ENCODE assay signal across 24 cellular contexts in the genomic region with DNA sequence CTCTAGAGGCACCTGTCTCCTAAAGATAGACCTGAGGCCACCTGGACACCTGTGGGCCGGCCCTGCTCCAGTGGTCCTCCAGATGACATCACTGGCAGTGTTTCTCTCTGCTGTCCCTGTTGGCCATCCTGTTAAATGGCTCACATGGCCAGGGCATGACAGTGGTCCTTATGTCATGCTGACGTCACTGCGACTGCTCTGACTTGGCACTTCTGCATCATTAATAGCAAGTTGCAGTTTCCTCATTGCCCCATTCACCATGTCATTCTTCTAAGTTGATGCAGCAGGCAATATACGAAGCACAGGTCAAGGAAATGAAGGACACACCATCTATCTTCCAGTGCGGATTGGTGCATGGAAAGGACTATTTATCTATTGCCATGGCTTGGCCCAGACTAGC.
DNase-seq lines count a peak whose midpoint lies in the region; ATAC-seq, FAIRE-seq and TF ChIP-seq lines count a peak whose summit lies in the region.
"Had no signal": no experiment of that assay in that cellular context is flagged by ENCODE, and none has a peak within 500 bp of the region (broad histone marks: within the 10 kb centered on the region; RNA-seq: fewer than 3 reads in every experiment).

No MANE protein-coding gene starts in this region.

- H3K27ac Mint-ChIP-seq in endodermal cell (no peak overlapping the region), neural progenitor cell (peak overlapping the region; percentile 60)
- H3K27ac Mint-ChIP-seq: B cell; CD4-positive, alpha-beta T cell; CD8-positive, alpha-beta T cell had no signal

- no peak for TF ChIP-seq CTCF in HepG2 (CRISPR knock-in tag; IDR thresholded peaks at IDR 0.05)
- no peak for TF ChIP-seq CTCF in right lobe of liver (IDR thresholded peaks at IDR 0.05)
- TF ChIP-seq CTCF in endodermal cell (conservative IDR thresholded peaks at IDR 0.05) = no peak
- TF ChIP-seq CTCF in neural progenitor cell (IDR thresholded peaks at IDR 0.05) = no peak

- H3K9me3 ChIP-seq in HepG2 (ENCODE audit: low read length) (peaks cover 78% of the 10 kb centered on the region), right lobe of liver (no peaks in the 10 kb centered on the region), endodermal cell (ENCODE audit: control insufficient read depth, low read length) (peaks cover 18% of the 10 kb centered on the region), neural progenitor cell (ENCODE audit: low read depth) (no peaks in the 10 kb centered on the region)
- H3K9me3 ChIP-seq: A549; BLaER1 treated with 17β-estradiol and CSF1 and Interleukin-3, amounts not matched to agents 10 nM and 100 nM had no signal

- H3K9ac ChIP-seq in HepG2 (ENCODE audit: insufficient read depth, low read depth, low read length) (no peak overlapping the region), endodermal cell (ENCODE audit: extremely low read depth, low read length, poor library complexity, severe bottlenecking) (no peak overlapping the region), neural progenitor cell (no peak overlapping the region)
- H3K9ac ChIP-seq: BLaER1 treated with 17β-estradiol and CSF1 and Interleukin-3, amounts not matched to agents 10 nM and 100 nM had no signal

- no peak overlapping the region for H3K27ac ChIP-seq in HepG2 (ENCODE audit: extremely low read length, insufficient read depth, low read length)
- H3K27ac ChIP-seq in right lobe of liver = no peak overlapping the region
- H3K27ac ChIP-seq in endodermal cell (ENCODE audit: low read depth, low read length) = no peak overlapping the region
- H3K27ac ChIP-seq in neural progenitor cell = no peak overlapping the region
- H3K27ac ChIP-seq: 22Rv1; A549; BLaER1 treated with 17β-estradiol and CSF1 and Interleukin-3, amounts not matched to agents 10 nM and 100 nM; C4-2B had no signal

- H3K4me3 ChIP-seq in HepG2 (replicated peaks in 1 of 3; ENCODE audit: insufficient read depth in 1 of 3, low read depth in 2 of 3, low read length in 3 of 3) (no peak overlapping the region), right lobe of liver (no peak overlapping the region), endodermal cell (ENCODE audit: low read length) (no peak overlapping the region), neural progenitor cell (no peak overlapping the region)
- H3K4me3 ChIP-seq: A549; BLaER1 treated with 17β-estradiol and CSF1 and Interleukin-3, amounts not matched to agents 10 nM and 100 nM; GM12878 had no signal

- DNase-seq in HepG2 (ENCODE audit: low spot score) (no peak), right lobe of liver (no peak), endodermal cell (peak; percentile 32), neural progenitor cell (ENCODE audit: low spot score) (no peak), kidney tubule cell (ENCODE audit: low spot score) (no peak), NCI-H2227 treated with DMSO at 0.1 percent for 48 hours (lab: John Stamatoyannopoulos, UW) (no peak), GM12891 (ENCODE audit: insufficient read length, low spot score) (no peak)
- DNase-seq: AML-193; CD4-positive, alpha-beta T cell; CD8-positive, alpha-beta T cell; DMS 273 treated with DMSO at 0.1 percent for 48 hours; DMS153; DMS53; DMS79; DND-41; EL; GDM1 had no signal

- peaks cover 5% of the 10 kb centered on the region for H3K27me3 Mint-ChIP-seq in endodermal cell (ENCODE audit: insufficient read depth)
- peaks cover 2% of the 10 kb centered on the region for H3K27me3 Mint-ChIP-seq in neural progenitor cell (ENCODE audit: insufficient read depth, low read depth)
- H3K27me3 Mint-ChIP-seq: B cell; CD4-positive, alpha-beta T cell had no signal

- in situ Hi-C loops in HepG2 (cut with HindIII; ENCODE audit: extremely low pct_ligation_motif_present, low pct_unique_long_range_greater_than_20kb) = no loop called here

- H3K36me3 ChIP-seq in HepG2 (replicated peaks in 1 of 2; ENCODE audit: control insufficient read depth in 1 of 2, insufficient read depth in 2 of 2, low read length in 2 of 2) (no peaks in the 10 kb centered on the region), right lobe of liver (no peaks in the 10 kb centered on the region), endodermal cell (ENCODE audit: control insufficient read depth, insufficient read depth, low read length) (no peaks in the 10 kb centered on the region), neural progenitor cell (no peaks in the 10 kb centered on the region)
- H3K36me3 ChIP-seq: BLaER1 treated with 17β-estradiol and CSF1 and Interleukin-3, amounts not matched to agents 10 nM and 100 nM had no signal

- no peak for ATAC-seq in HepG2
- ATAC-seq in right lobe of liver = no peak
- ATAC-seq: A549; CD8-positive, alpha-beta T cell; GM12878 had no signal

- no peaks in the 10 kb centered on the region for H3K27me3 ChIP-seq in HepG2 (ENCODE audit: control insufficient read depth in 1 of 2, insufficient read depth in 2 of 2, low read length in 2 of 2)
- no peaks in the 10 kb centered on the region for H3K27me3 ChIP-seq in right lobe of liver
- H3K27me3 ChIP-seq in endodermal cell (ENCODE audit: control insufficient read depth, insufficient read depth, low read length, poor library complexity, severe bottlenecking) = no peaks in the 10 kb centered on the region
- H3K27me3 ChIP-seq in neural progenitor cell = no peaks in the 10 kb centered on the region
- H3K27me3 ChIP-seq: BLaER1 treated with 17β-estradiol and CSF1 and Interleukin-3, amounts not matched to agents 10 nM and 100 nM had no signal

- no peak for TF ChIP-seq POLR2A in HepG2 (IDR thresholded peaks at IDR 0.05; ENCODE audit: insufficient read depth in 1 of 2, low read depth in 2 of 2, low read length in 2 of 2)
- no peak for TF ChIP-seq POLR2A in right lobe of liver (IDR thresholded peaks at IDR 0.05)
- no peak for TF ChIP-seq POLR2A in GM12891 (IDR thresholded peaks at IDR 0.05; ENCODE audit: low read depth, low read length)

- POLR2A ChIA-PET in HepG2 (lab: Yijun Ruan, JAX) = no interaction called here

- H3K79me2 ChIP-seq in HepG2 (ENCODE audit: insufficient read depth, low read length) (no peaks in the 10 kb centered on the region), neural progenitor cell (ENCODE audit: low read depth) (no peaks in the 10 kb centered on the region)

- no peak for TF ChIP-seq EP300 in HepG2 (IDR thresholded peaks at IDR 0.05; ENCODE audit: low read depth in 2 of 2, low read length in 2 of 2)
- no peak for TF ChIP-seq EP300 in HepG2 (CRISPR knock-in tag; IDR thresholded peaks at IDR 0.05; ENCODE audit: borderline replicate concordance)

- H2AFZ ChIP-seq in HepG2 (ENCODE audit: low read length) = no peak overlapping the region
- no peak overlapping the region for H2AFZ ChIP-seq in neural progenitor cell (replicated peaks)

- 4% methylated on average over 5 of the region's 5 CpGs for WGBS in HepG2 (ENCODE audit: low lambda C conversion rate)
- WGBS in right lobe of liver (ENCODE audit: insufficient coverage, low coverage, low lambda C conversion rate, missing lambda C conversion rate) = 59% methylated on average over 4 of the region's 5 CpGs
- 77 to 96% methylated on average over 5 of the region's 5 CpGs for WGBS in endodermal cell (ENCODE audit: insufficient coverage in 1 of 2, insufficient read length in 1 of 2), 2 experiments

- intact Hi-C loops in HepG2 (cut with micrococcal nuclease; ENCODE audit: unreplicated experiment) (no loop called here), right lobe of liver (cut with DNase I) (no loop called here)

- FAIRE-seq in HepG2 (lab: Jason Lieb, UNC) (no peak), GM12891 (lab: Jason Lieb, UNC) (no peak)
- FAIRE-seq: A549, GM12878, GM19239 had no signal

- H3K4me2 ChIP-seq in HepG2 (ENCODE audit: low read depth, low read length) (no peak overlapping the region), neural progenitor cell (no peak overlapping the region)
- H3K4me2 ChIP-seq: A549; BLaER1 treated with 17β-estradiol and CSF1 and Interleukin-3, amounts not matched to agents 10 nM and 100 nM had no signal

- H3K4me1 ChIP-seq in HepG2 (ENCODE audit: insufficient read depth, low read length) = no peaks in the 10 kb centered on the region
- H3K4me1 ChIP-seq in right lobe of liver = no peaks in the 10 kb centered on the region
- no peaks in the 10 kb centered on the region for H3K4me1 ChIP-seq in endodermal cell (ENCODE audit: control insufficient read depth, insufficient read depth, low read length)
- H3K4me1 ChIP-seq in neural progenitor cell = no peaks in the 10 kb centered on the region
- H3K4me1 ChIP-seq: A549 had no signal

- BruUV-seq in HepG2 (replicated peaks; lab: Mats Ljungman, UMichigan) = no TSS peak

- H3K4me1 Mint-ChIP-seq in endodermal cell (no peaks in the 10 kb centered on the region), neural progenitor cell (no peaks in the 10 kb centered on the region)
- H3K4me1 Mint-ChIP-seq: B cell had no signal

- no peaks in the 10 kb centered on the region for H3K36me3 Mint-ChIP-seq in endodermal cell (ENCODE audit: low read depth)
- H3K36me3 Mint-ChIP-seq in neural progenitor cell = no peaks in the 10 kb centered on the region
- H3K36me3 Mint-ChIP-seq: CD8-positive, alpha-beta T cell had no signal

- H3K4me3 Mint-ChIP-seq in endodermal cell (no peak overlapping the region), neural progenitor cell (no peak overlapping the region)
- H3K4me3 Mint-ChIP-seq: B cell; CD4-positive, alpha-beta T cell; CD8-positive, alpha-beta T cell had no signal

- CTCF ChIA-PET in HepG2 (lab: Yijun Ruan, JAX; ENCODE audit: low intra/inter-chr PET ratio, low total read pairs) = no interaction called here

- H4K20me1 ChIP-seq in HepG2 (ENCODE audit: insufficient read depth, low read length) (no peaks in the 10 kb centered on the region), neural progenitor cell (ENCODE audit: low read depth) (no peaks in the 10 kb centered on the region)
- H4K20me1 ChIP-seq: BLaER1 treated with 17β-estradiol and CSF1 and Interleukin-3, amounts not matched to agents 10 nM and 100 nM had no signal

- no peaks in the 10 kb centered on the region for H3K9me3 Mint-ChIP-seq in endodermal cell
- H3K9me3 Mint-ChIP-seq in neural progenitor cell = no peaks in the 10 kb centered on the region
- H3K9me3 Mint-ChIP-seq: CD4-positive, alpha-beta T cell; CD8-positive, alpha-beta T cell had no signal

- TF ChIP-seq RAD21 in HepG2 (CRISPR knock-in tag; IDR thresholded peaks at IDR 0.05) = no peak

- H3F3A ChIP-seq in neural progenitor cell (ENCODE audit: low read depth) = no peaks in the 10 kb centered on the region

TF ChIP-seq in GM12891, 5 proteins besides CTCF, POLR2A, EP300 and RAD21:
- TF ChIP-seq PAX5 (IDR thresholded peaks at IDR 0.05; ENCODE audit: insufficient read depth, low read length, severe bottlenecking) (no peak), POU2F2 (IDR thresholded peaks at IDR 0.05; ENCODE audit: low read depth, low read length) (no peak), POLR2AphosphoS5 (IDR thresholded peaks at IDR 0.05; ENCODE audit: low read depth, low read length) (no peak), TAF1 (IDR thresholded peaks at IDR 0.05; ENCODE audit: low read depth, low read length) (no peak), SPI1 (IDR thresholded peaks at IDR 0.05; ENCODE audit: low read depth, low read length) (no peak)
